Comparison of ENCODE assay signal across 17 cellular contexts in genomic region chr7:108254259-108254658, GRCh38.
"Had no signal": no experiment of that assay in that cellular context is flagged by ENCODE, and none has a peak within 500 bp of the region (broad histone marks: within the 10 kb centered on the region; RNA-seq: fewer than 3 reads in every experiment).

No MANE protein-coding gene starts in this region.

- H3K27ac ChIP-seq: colonic mucosa, neutrophil, sigmoid colon, skin epidermis had no signal

- DNase-seq: colonic mucosa; dermis blood vessel endothelial cell; erythroblast; foreskin melanocyte; head of caudate nucleus; hippocampal formation; mucosa of descending colon; naive thymus-derived CD8-positive, alpha-beta T cell; posterior cingulate gyrus; sigmoid colon; stimulated activated CD4-positive, alpha-beta T cell treated with anti-CD3 and anti-CD28 coated beads, Interleukin-12 subunit alpha, Interleukin-12 subunit beta, amount 100 ng/mL, for 4 hours; stimulated activated naive CD4-positive, alpha-beta T cell treated with Interleukin-2 at 50 U/mL for 16 hours; trophoblast cell had no signal

- ATAC-seq: left lobe of liver; mucosa of descending colon; naive thymus-derived CD8-positive, alpha-beta T cell had no signal

- H3K9me3 ChIP-seq: colonic mucosa, mucosa of descending colon, neutrophil, sigmoid colon had no signal

- H3K27me3 ChIP-seq: colonic mucosa, neutrophil, sigmoid colon had no signal

- FAIRE-seq: endothelial cell of umbilical vein had no signal

- H3K4me1 ChIP-seq: colonic mucosa, sigmoid colon had no signal

- H3K36me3 ChIP-seq: colonic mucosa, neutrophil, sigmoid colon had no signal

- H3K4me3 ChIP-seq: colonic mucosa, mucosa of descending colon, sigmoid colon, skin epidermis had no signal
